Comparison of ENCODE assay signal across 13 cellular contexts in genomic region chr11:17905477-17905876, GRCh38.
A peak's percentile ranks its signal among the peaks of the same experiment; 100 is the strongest.
DNase-seq lines count a peak whose midpoint lies in the region; ATAC-seq and TF ChIP-seq lines count a peak whose summit lies in the region.
"Had no signal": no experiment of that assay in that cellular context is flagged by ENCODE, and none has a peak within 500 bp of the region (broad histone marks: within the 10 kb centered on the region; RNA-seq: fewer than 3 reads in every experiment).

No MANE protein-coding gene starts in this region.

- peak overlapping the region in 43 of 59 donors; percentile 0 to 93 (median 70) for H3K27ac ChIP-seq in dorsolateral prefrontal cortex
- H3K27ac ChIP-seq: skin epidermis had no signal

- no peaks in the 10 kb centered on the region for H3K27me3 ChIP-seq in dorsolateral prefrontal cortex

- no peak overlapping the region for H3K4me3 ChIP-seq in dorsolateral prefrontal cortex
- H3K4me3 ChIP-seq: skin epidermis had no signal

- TF ChIP-seq CTCF in dorsolateral prefrontal cortex (IDR thresholded peaks at IDR 0.05 in 54 of 56, conservative IDR thresholded peaks at IDR 0.05 in 2 of 56; ENCODE audit: low read depth in 1 of 56, partially characterized antibody in 56 of 56) = no peak

- ATAC-seq in GM19023 (IDR thresholded peaks at IDR 0.05; ENCODE audit: unreplicated experiment) = peak; percentile 81
- ATAC-seq in GM21619 (IDR thresholded peaks at IDR 0.05; ENCODE audit: unreplicated experiment) = peak; percentile 89
- ATAC-seq in HG03103 (IDR thresholded peaks at IDR 0.05; ENCODE audit: low read depth, unreplicated experiment) = peak; percentile 93
- ATAC-seq: natural killer cell treated with Interleukin-12 subunit alpha and Interleukin-12 subunit beta and Interleukin-15 and Interleukin-18, amount 100 ng/mL, for 72 hours had no signal

- intact Hi-C loops in dorsolateral prefrontal cortex (cut with DNase I) = no loop called here

- DNase-seq in dorsolateral prefrontal cortex (no peak), NCI-H1417 treated with DMSO at 0.1 percent for 48 hours (lab: John Stamatoyannopoulos, UW) (no peak), HK-2 (ENCODE audit: unreplicated experiment) (no peak), foreskin melanocyte (no peak)
- no peak for DNase-seq in activated CD8-positive, alpha-beta memory T cell treated with anti-CD3 and anti-CD28 coated beads for 24 hours
- DNase-seq: activated naive CD4-positive, alpha-beta T cell treated with anti-CD3 and anti-CD28 coated beads for 36 hours; kidney glomerular epithelial cell; NCI-H1092 had no signal
